ENCODE assay signal across 8 cellular contexts in the genomic region with DNA sequence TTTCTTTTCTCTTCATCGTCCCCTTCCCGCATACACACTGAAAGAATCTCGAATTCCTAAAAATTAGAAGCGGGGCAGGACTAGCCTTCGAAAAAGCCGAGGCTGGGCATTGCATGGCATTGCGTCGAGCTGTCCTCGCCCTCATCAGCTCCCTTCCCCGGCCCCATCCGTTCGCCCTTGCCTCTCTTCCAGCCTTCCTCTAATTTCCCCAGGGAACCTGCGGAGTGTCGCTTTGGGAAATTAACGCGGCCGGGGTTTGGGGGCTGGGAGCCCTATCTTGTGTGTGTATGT. TPM values are rescaled to one million over a fixed set of nuclear protein-coding genes. Genes with fewer than 3 reads are reported as not detected.
DNase-seq lines count a peak whose midpoint lies in the region; ATAC-seq and TF ChIP-seq lines count a peak whose summit lies in the region.

No MANE protein-coding gene starts in this region.

- intact Hi-C loops in gastrocnemius medialis (cut with DNase I; ENCODE audit: low total_unique reads), result loop anchor here (5.0 kb wide), 1 partner anchor 105 kb away; the partner anchor contains the start of gene ING4

- DNase-seq in GM23248 (peak; percentile 59), SJSA1 (ENCODE audit: low read depth in 1 of 2, low spot score in 2 of 2) (no peak), fibroblast of pulmonary artery (ENCODE audit: low read depth) (no peak), gastrocnemius medialis (no peak), pons (ENCODE audit: low spot score) (no peak)
- DNase-seq in stimulated activated CD4-positive, alpha-beta T cell treated with anti-CD3 and anti-CD28 coated beads, Interleukin-15, amount 100 ng/mL, for 24 hours, result no peak
- DNase-seq in activated CD4-positive, CD25-positive, alpha-beta regulatory T cell treated with anti-CD3 and anti-CD28 coated beads, Interleukin-2, amount 50 U/mL, for 72 hours, result no peak

- in situ Hi-C loops in GM23248 (cut with MboI), result no loop called here
- in situ Hi-C loops in gastrocnemius medialis (cut with MboI; ENCODE audit: low sequenced_read_pairs in 4 of 4), result no loop called here

- no peak for TF ChIP-seq POLR2A in gastrocnemius medialis (IDR thresholded peaks at IDR 0.05)

- WGBS in GM23248 (ENCODE audit: low coverage in 1 of 2, low lambda C conversion rate in 2 of 2, missing lambda C conversion rate in 2 of 2), 2 experiments, result 1 to 2% methylated on average over 17 of the region's 17 CpGs

- peaks cover 7% of the 10 kb centered on the region; the same call in 1 of the 2 replicates for H3K36me3 ChIP-seq in GM23248 (ENCODE audit: low read depth)
- H3K36me3 ChIP-seq in SJSA1, result peaks cover 35% of the 10 kb centered on the region
- no peaks in the 10 kb centered on the region for H3K36me3 ChIP-seq in gastrocnemius medialis

- no peak for TF ChIP-seq CTCF in fibroblast of pulmonary artery (IDR thresholded peaks at IDR 0.05; ENCODE audit: low read length, missing control alignments)
- TF ChIP-seq CTCF in gastrocnemius medialis (IDR thresholded peaks at IDR 0.05 in 4 of 5, conservative IDR thresholded peaks at IDR 0.05 in 1 of 5), result no peak

- H2AFZ ChIP-seq in GM23248, result peak overlapping the region; percentile 77

- peaks cover 33% of the 10 kb centered on the region for H3K79me2 ChIP-seq in GM23248 (ENCODE audit: insufficient read depth)

- H3K9me2 ChIP-seq in GM23248 (ENCODE audit: insufficient read depth), result no peaks in the 10 kb centered on the region

- H3K27me3 ChIP-seq in GM23248 (replicated peaks; ENCODE audit: insufficient read depth) (no peaks in the 10 kb centered on the region), SJSA1 (replicated peaks) (no peaks in the 10 kb centered on the region), gastrocnemius medialis (peaks cover 0 to 9% (median 0%) of the 10 kb centered on the region in 3 donors)

- H4K20me1 ChIP-seq in GM23248 (ENCODE audit: insufficient read depth), result peaks cover 9% of the 10 kb centered on the region; the same call in 1 of the 2 replicates

- ATAC-seq in gastrocnemius medialis (no peak), HG03342 (IDR thresholded peaks at IDR 0.05; ENCODE audit: unreplicated experiment) (no peak)

- H3K9me3 ChIP-seq in GM23248 (ENCODE audit: low read depth) (no peaks in the 10 kb centered on the region), SJSA1 (replicated peaks) (no peaks in the 10 kb centered on the region), gastrocnemius medialis (no peaks in the 10 kb centered on the region)

- H3K4me3 ChIP-seq in GM23248 (peak overlapping the region; percentile 98), SJSA1 (peak overlapping the region; percentile 87), fibroblast of pulmonary artery (replicated peaks; ENCODE audit: low read depth, low read length) (peak overlapping the region; percentile 91), gastrocnemius medialis (peak overlapping the region; percentile 76 to 100 (median 88))

- peak overlapping the region; percentile 80 for H3K4me2 ChIP-seq in GM23248 (ENCODE audit: unreplicated experiment)

- H3K27ac ChIP-seq in GM23248, result peak overlapping the region; percentile 64
- peak overlapping the region; percentile 6; the same call in 1 of the 2 replicates for H3K27ac ChIP-seq in SJSA1
- peak overlapping the region; percentile 78 to 89 (median 84) for H3K27ac ChIP-seq in gastrocnemius medialis

- H3K4me1 ChIP-seq in GM23248 (ENCODE audit: insufficient read depth), result peaks cover 37% of the 10 kb centered on the region
- H3K4me1 ChIP-seq in SJSA1 (replicated peaks), result peaks cover 49% of the 10 kb centered on the region
- H3K4me1 ChIP-seq in gastrocnemius medialis, result peaks cover 20 to 26% of the 10 kb centered on the region in 2 donors

- H3F3A ChIP-seq in GM23248 (ENCODE audit: insufficient read depth), result peaks cover 42% of the 10 kb centered on the region

- peak overlapping the region; percentile 90 for H3K9ac ChIP-seq in GM23248

RNA-seq across cellular contexts. Expression of gene PTMS, which starts 1.1 kb away (rescaled TPM):
- 109 and 130 TPM in 2 replicates for total RNA-seq in GM23248 (2014; rRNA removed; shearing (Covaris generic))
- polyA plus RNA-seq in GM23248 (2016; fragmentation: Nextera tagmentation; extraction: Ambion mirVana), result 238 and 250 TPM in 2 replicates
- 243 and 442 TPM in 2 replicates for total RNA-seq in SJSA1 (2014; rRNA removed; shearing (Covaris generic))
- 10 to 100 TPM; 15.0 to 40.4 (median 31.5) TPM for total RNA-seq in gastrocnemius medialis

RNA-seq across cellular contexts. Expression of gene LAG3, which starts 5.1 kb away (rescaled TPM):
- not detected in 2 replicates for total RNA-seq in GM23248 (2014; rRNA removed; shearing (Covaris generic))
- polyA plus RNA-seq in GM23248 (2016; fragmentation: Nextera tagmentation; extraction: Ambion mirVana), result 0.29 TPM in 1 of 2 replicates, not detected in the other
- 0.13 and 0.47 TPM in 2 replicates for total RNA-seq in SJSA1 (2014; rRNA removed; shearing (Covaris generic))
- not detected for total RNA-seq in gastrocnemius medialis

RNA-seq across cellular contexts. Expression of gene MLF2, which starts 14.3 kb away (rescaled TPM):
- 252 and 313 TPM in 2 replicates for total RNA-seq in GM23248 (2014; rRNA removed; shearing (Covaris generic))
- polyA plus RNA-seq in GM23248 (2016; fragmentation: Nextera tagmentation; extraction: Ambion mirVana), result 386 and 389 TPM in 2 replicates
- total RNA-seq in SJSA1 (2014; rRNA removed; shearing (Covaris generic)), result 171 and 243 TPM in 2 replicates
- total RNA-seq in gastrocnemius medialis, result 100 to 1,000 TPM; 105 to 181 (median 165) TPM

RNA-seq across cellular contexts. Expression of gene CD4, which starts 22.1 kb away (rescaled TPM):
- not detected in 2 replicates for total RNA-seq in GM23248 (2014; rRNA removed; shearing (Covaris generic))
- polyA plus RNA-seq in GM23248 (2016; fragmentation: Nextera tagmentation; extraction: Ambion mirVana), result not detected in 2 replicates
- total RNA-seq in SJSA1 (2014; rRNA removed; shearing (Covaris generic)), result not detected in 2 replicates
- total RNA-seq in gastrocnemius medialis, result 10 to 100 TPM in 1 of 4 donors, 1 to 10 TPM in 3; 1.8 to 12.9 (median 3.8) TPM

RNA-seq across cellular contexts. Expression of gene COPS7A, which starts 43.4 kb away (rescaled TPM):
- 94.5 and 123 TPM in 2 replicates for total RNA-seq in GM23248 (2014; rRNA removed; shearing (Covaris generic))
- 133 and 135 TPM in 2 replicates for polyA plus RNA-seq in GM23248 (2016; fragmentation: Nextera tagmentation; extraction: Ambion mirVana)
- total RNA-seq in SJSA1 (2014; rRNA removed; shearing (Covaris generic)), result 80.2 and 82.4 TPM in 2 replicates
- 100 to 1,000 TPM in 2 of 4 donors, 10 to 100 TPM in 2; 82.0 to 132 (median 99.0) TPM for total RNA-seq in gastrocnemius medialis

Comparison
In these comparisons a context has a peak if more than half of its experiments do, and no peak if none do; other contexts are left out.
1. H3K27ac ChIP-seq: peak in every context shown above with its lines; median percentile 84 in gastrocnemius medialis; 64 in GM23248; 6 in SJSA1.